ENCODE assay signal across 13 cellular contexts in the genomic region with DNA sequence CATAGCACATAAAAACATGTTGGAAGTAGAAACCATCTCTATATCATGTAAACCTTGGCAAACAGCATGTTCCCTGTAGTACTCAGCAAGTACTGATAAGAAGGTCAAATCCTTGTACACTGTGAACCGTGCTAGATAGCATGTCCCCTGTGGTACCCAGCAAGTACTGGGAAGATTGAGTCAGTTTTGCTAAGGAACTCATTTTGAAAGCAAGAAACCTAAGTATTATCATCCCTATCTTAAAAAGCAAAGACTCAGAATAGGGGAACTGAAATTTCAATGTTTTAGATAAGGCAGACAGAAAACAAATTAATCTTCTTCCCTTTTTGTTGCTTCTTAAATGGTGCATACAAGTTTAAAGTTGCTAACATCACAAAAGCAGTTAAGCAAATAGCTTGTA.
DNase-seq lines count a peak whose midpoint lies in the region; ATAC-seq and FAIRE-seq lines count a peak whose summit lies in the region.
"Had no signal": no experiment of that assay in that cellular context is flagged by ENCODE, and none has a peak within 500 bp of the region (broad histone marks: within the 10 kb centered on the region; RNA-seq: fewer than 3 reads in every experiment).

No MANE protein-coding gene starts in this region.

- H3K27ac ChIP-seq in substantia nigra (ENCODE audit: low read depth, low read length, poor library complexity, severe bottlenecking) (no peak overlapping the region), aorta (ENCODE audit: low read depth in 1 of 2, low read length in 2 of 2) (no peak overlapping the region)
- H3K27ac ChIP-seq: left lung had no signal

- intact Hi-C loops in aorta (cut with DNase I), result no loop called here

- WGBS in aorta, 2 donors, result 28 to 35% methylated on average over 1 of the region's 1 CpG

- peak; percentile 38 for DNase-seq in CMK (ENCODE audit: low read depth)
- no peak for DNase-seq in GM19239 (ENCODE audit: insufficient read length, low spot score)
- DNase-seq in GDM1 (lab: John Stamatoyannopoulos, UW), result no peak
- no peak for DNase-seq in substantia nigra (lab: John Stamatoyannopoulos, UW)
- DNase-seq in aorta, result no peak
- DNase-seq in DMS53 treated with DMSO at 0.1 percent for 48 hours (lab: John Stamatoyannopoulos, UW; ENCODE audit: unreplicated experiment), result no peak
- DNase-seq: left lung, MM.1S, NCI-H82, occipital lobe had no signal

- FAIRE-seq in GM19239 (lab: Jason Lieb, UNC), result peak; percentile 78
- FAIRE-seq: bronchial epithelial cell had no signal

- no peaks in the 10 kb centered on the region for H3K27me3 ChIP-seq in aorta (ENCODE audit: control insufficient read depth in 1 of 2, insufficient read depth in 2 of 2, low read length in 1 of 2)
- H3K27me3 ChIP-seq: left lung had no signal

- ATAC-seq in HG02642 (IDR thresholded peaks at IDR 0.05; ENCODE audit: poor library complexity, unreplicated experiment) (peak; percentile 92), HG03442 (IDR thresholded peaks at IDR 0.05; ENCODE audit: unreplicated experiment) (peak; percentile 99), aorta (ENCODE audit: low FRiP score) (no peak)
- ATAC-seq: left lung had no signal

- H3K36me3 ChIP-seq in aorta (ENCODE audit: control insufficient read depth in 1 of 2, insufficient read depth in 2 of 2, low read length in 1 of 2), result no peaks in the 10 kb centered on the region
- H3K36me3 ChIP-seq: left lung had no signal

- H3K4me3 ChIP-seq in aorta (ENCODE audit: low read length in 2 of 2), result no peak overlapping the region
- H3K4me3 ChIP-seq: left lung had no signal

- no peaks in the 10 kb centered on the region for H3K9me3 ChIP-seq in aorta (ENCODE audit: control insufficient read depth, low read length)
- H3K9me3 ChIP-seq: left lung had no signal

- H3K4me1 ChIP-seq in aorta (ENCODE audit: control insufficient read depth in 1 of 2, insufficient read depth in 2 of 2, low read length in 2 of 2), result no peaks in the 10 kb centered on the region
- H3K4me1 ChIP-seq: left lung had no signal
